In genomic region chr6:33692760-33693158, GRCh38 we compare ENCODE assay signal across 7 cellular contexts. TPM values are rescaled to one million over a fixed set of nuclear protein-coding genes. Genes with fewer than 3 reads are reported as not detected.
DNase-seq lines count a peak whose midpoint lies in the region; ATAC-seq and TF ChIP-seq lines count a peak whose summit lies in the region.

No MANE protein-coding gene starts in this region.

- H3K4me3 ChIP-seq in lower lobe of right lung (no peak overlapping the region), upper lobe of left lung (no peak overlapping the region)

- TF ChIP-seq CTCF in lower lobe of right lung (IDR thresholded peaks at IDR 0.05) (no peak), upper lobe of left lung (IDR thresholded peaks at IDR 0.05) (no peak), mesothelial cell of epicardium (IDR thresholded peaks at IDR 0.05; ENCODE audit: unreplicated experiment) (no peak)

- peaks cover 20% of the 10 kb centered on the region for H3K4me1 Mint-ChIP-seq in mesothelial cell of epicardium

- H3K27ac Mint-ChIP-seq in mesothelial cell of epicardium = no peak overlapping the region

- H3K36me3 Mint-ChIP-seq in mesothelial cell of epicardium = no peaks in the 10 kb centered on the region

- no peak for TF ChIP-seq POLR2A in upper lobe of left lung (IDR thresholded peaks at IDR 0.05)

- no peaks in the 10 kb centered on the region for H3K9me3 Mint-ChIP-seq in mesothelial cell of epicardium

- WGBS in upper lobe of left lung, 2 donors = 37 to 66% methylated on average over 8 to 10 of the region's 10 CpGs

- peak overlapping the region; percentile 53 for H3K27ac ChIP-seq in lower lobe of right lung
- peak overlapping the region in 3 of 4 donors; percentile 38 to 61 (median 48) for H3K27ac ChIP-seq in upper lobe of left lung

- H3K27me3 ChIP-seq in lower lobe of right lung (ENCODE audit: low read depth) = no peaks in the 10 kb centered on the region
- no peaks in the 10 kb centered on the region for H3K27me3 ChIP-seq in upper lobe of left lung

- no peaks in the 10 kb centered on the region for H3K9me3 ChIP-seq in lower lobe of right lung
- H3K9me3 ChIP-seq in upper lobe of left lung = no peaks in the 10 kb centered on the region

- ATAC-seq in lower lobe of right lung (peak; percentile 12 to 34), upper lobe of left lung (ENCODE audit: low FRiP score in 2 of 2) (no peak), HG02798 (IDR thresholded peaks at IDR 0.05; ENCODE audit: poor library complexity, unreplicated experiment) (no peak), GM21529 (IDR thresholded peaks at IDR 0.05; ENCODE audit: unreplicated experiment) (no peak)

- intact Hi-C loops in lower lobe of right lung (cut with DNase I) = loop anchor here (10.0 kb wide), 1 partner anchor 108 kb away; the partner anchor contains the start of gene BAK1

- H3K4me3 Mint-ChIP-seq in mesothelial cell of epicardium = no peak overlapping the region

- H3K4me1 ChIP-seq in lower lobe of right lung (peaks cover 61% of the 10 kb centered on the region), upper lobe of left lung (peaks cover 51 to 56% (median 53%) of the 10 kb centered on the region in 4 donors)

- DNase-seq in LHCN-M2 (ENCODE audit: low read depth) = peak; percentile 76
- DNase-seq in activated T-helper 1 cell treated with Interleukin-2 at 50 U/mL for 16 hours (ENCODE audit: low read depth) = peak; percentile 48
- DNase-seq in lower lobe of right lung = peak; percentile 64
- DNase-seq in upper lobe of left lung = peak; percentile 57 to 58
- no peak for DNase-seq in mesothelial cell of epicardium (ENCODE audit: low spot score in 2 of 2, unreplicated experiment in 2 of 2)

- no peaks in the 10 kb centered on the region for H3K27me3 Mint-ChIP-seq in mesothelial cell of epicardium (ENCODE audit: low read depth)

- TF ChIP-seq EP300 in upper lobe of left lung (IDR thresholded peaks at IDR 0.05) = no peak

- H3K36me3 ChIP-seq in lower lobe of right lung (peaks cover 98% of the 10 kb centered on the region), upper lobe of left lung (peaks cover 8 to 90% (median 73%) of the 10 kb centered on the region in 4 donors)

RNA-seq across cellular contexts. Expression of gene UQCC2, which starts 18.7 kb away (rescaled TPM):
- total RNA-seq in LHCN-M2 (2014; rRNA removed) = 36.4 and 48.7 TPM in 2 replicates
- 288 TPM for polyA plus RNA-seq in LHCN-M2 (2012)
- 39.6 TPM for total RNA-seq in lower lobe of right lung
- 10 to 100 TPM in 5 of 6 donors, 1 to 10 TPM in 1; 8.9 to 53.0 (median 18.2) TPM for total RNA-seq in upper lobe of left lung
- 79.0 to 79.6 TPM (median 79.4 TPM) in 3 replicates for total RNA-seq in mesothelial cell of epicardium

RNA-seq across cellular contexts. Expression of gene IP6K3, which starts 53.9 kb away (rescaled TPM):
- total RNA-seq in LHCN-M2 (2014; rRNA removed) = 62.6 and 88.2 TPM in 2 replicates
- 41.8 TPM for polyA plus RNA-seq in LHCN-M2 (2012)
- 3.5 TPM for total RNA-seq in lower lobe of right lung
- 10 to 100 TPM in 1 of 6 donors, 1 to 10 TPM in 5; 1.9 to 11.5 (median 4.9) TPM for total RNA-seq in upper lobe of left lung
- 0.11 to 0.16 TPM in 2 of 3 replicates, not detected in the other for total RNA-seq in mesothelial cell of epicardium

Comparison
In these comparisons a context has a peak if more than half of its experiments do, and no peak if none do; other contexts are left out.
1. DNase-seq: peak in LHCN-M2 (single experiment), activated T-helper 1 cell treated with Interleukin-2 at 50 U/mL for 16 hours (single experiment), lower lobe of right lung (single experiment) and upper lobe of left lung (2 of 2); none in mesothelial cell of epicardium (0 of 2).
2. ATAC-seq: peak in lower lobe of right lung (2 of 2); none in upper lobe of left lung (0 of 2), HG02798 (single experiment) and GM21529 (single experiment).